ENCODE assay signal across 11 cellular contexts in the genomic region with DNA sequence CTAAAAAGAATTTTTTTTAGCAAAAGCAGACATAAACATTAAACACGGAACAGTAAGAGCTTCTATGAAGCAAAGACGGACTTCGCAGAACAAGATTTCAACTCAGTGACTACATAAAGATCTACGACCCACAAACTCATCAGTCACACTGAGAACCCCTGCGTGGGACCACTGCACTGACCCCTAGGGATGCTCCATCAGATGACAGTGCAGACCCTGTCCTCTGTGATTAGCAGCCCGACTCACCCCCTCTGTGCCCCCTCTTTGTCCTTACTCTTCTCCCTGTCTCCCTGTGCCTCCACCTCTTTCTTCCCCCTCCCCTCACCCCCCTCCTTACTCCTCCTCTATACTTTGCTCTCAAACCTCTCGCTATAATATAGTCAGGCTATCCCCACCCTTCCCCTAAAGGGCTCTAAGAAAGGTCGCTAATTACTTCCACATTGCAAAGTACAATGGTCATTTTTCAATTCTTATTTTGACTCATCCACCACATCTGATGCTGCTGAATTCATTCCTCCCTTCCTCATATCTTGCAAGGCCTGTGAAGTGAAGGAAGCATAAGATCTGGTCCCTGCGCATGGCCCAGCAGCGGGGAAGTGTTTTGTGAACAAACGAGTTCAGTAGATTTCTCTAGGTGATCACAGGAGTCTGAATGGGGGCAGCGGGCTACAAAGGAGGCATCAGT.
DNase-seq lines count a peak whose midpoint lies in the region; TF ChIP-seq lines count a peak whose summit lies in the region.
"Had no signal": no experiment of that assay in that cellular context is flagged by ENCODE, and none has a peak within 500 bp of the region (broad histone marks: within the 10 kb centered on the region; RNA-seq: fewer than 3 reads in every experiment).

No MANE protein-coding gene starts in this region.

- H3K4me3 ChIP-seq in HEK293 (ENCODE audit: low read depth, low read length): no peak overlapping the region
- H3K4me3 ChIP-seq in SK-N-SH (ENCODE audit: low read depth in 2 of 2, low read length in 1 of 2): no peak overlapping the region
- no peak overlapping the region for H3K4me3 ChIP-seq in fibroblast of mammary gland (ENCODE audit: control insufficient read depth, low read depth, low read length)
- no peak overlapping the region for H3K4me3 ChIP-seq in WERI-Rb-1 (ENCODE audit: low read depth, low read length)
- H3K4me3 ChIP-seq: smooth muscle cell had no signal

- peak overlapping the region; percentile 32; the same call in 1 of the 2 replicates for H3K9ac ChIP-seq in SK-N-SH

- no peaks in the 10 kb centered on the region for H3K27me3 ChIP-seq in SK-N-SH (ENCODE audit: insufficient read depth)
- H3K27me3 ChIP-seq in WERI-Rb-1 (ENCODE audit: insufficient read depth, low read depth, severe bottlenecking): no peaks in the 10 kb centered on the region

- no peaks in the 10 kb centered on the region for H3K9me2 ChIP-seq in SK-N-SH

- peak; percentile 4 for DNase-seq in SK-N-SH
- peak; percentile 79 for DNase-seq in fibroblast of mammary gland (ENCODE audit: low read depth)
- no peak for DNase-seq in substantia nigra (lab: John Stamatoyannopoulos, UW)
- no peak for DNase-seq in WERI-Rb-1
- no peak for DNase-seq in COR-L47 (lab: John Stamatoyannopoulos, UW)
- DNase-seq in NCI-H446 treated with DMSO at 0.1 percent for 48 hours (lab: John Stamatoyannopoulos, UW): no peak
- DNase-seq: activated CD4-positive, alpha-beta T cell treated with anti-CD3 and anti-CD28 coated beads for 36 hours; KBM-7; NCI-H2029 had no signal

- peak overlapping the region; percentile 51 for H3K4me2 ChIP-seq in SK-N-SH
- H3K4me2 ChIP-seq: smooth muscle cell had no signal

- peak in 1 of 2 experiments; percentile 32; a peak in 1 of 4 replicates for TF ChIP-seq EP300 in SK-N-SH (IDR thresholded peaks at IDR 0.05; ENCODE audit: borderline replicate concordance in 1 of 2, low read depth in 1 of 2, low read length in 1 of 2)

- H3K79me2 ChIP-seq in SK-N-SH (ENCODE audit: insufficient read depth): no peaks in the 10 kb centered on the region

- TF ChIP-seq RAD21 in SK-N-SH (IDR thresholded peaks at IDR 0.05; ENCODE audit: low read length): no peak

- peaks cover 11% of the 10 kb centered on the region for H3F3A ChIP-seq in SK-N-SH (replicated peaks; ENCODE audit: insufficient read depth)

- TF ChIP-seq CTCF in HEK293 (tag by site-specific recombination; IDR thresholded peaks at IDR 0.05) (no peak), SK-N-SH (IDR thresholded peaks at IDR 0.05) (no peak), fibroblast of mammary gland (conservative IDR thresholded peaks at IDR 0.05; ENCODE audit: control insufficient read depth, insufficient read depth, low read depth, low read length) (no peak), WERI-Rb-1 (IDR thresholded peaks at IDR 0.05; ENCODE audit: low read depth, low read length) (no peak)

- WGBS in SK-N-SH (ENCODE audit: low lambda C conversion rate): 74% methylated on average over 12 of the region's 12 CpGs

- H3K9me3 ChIP-seq in HEK293 (ENCODE audit: control insufficient read depth, insufficient read depth, low read depth, low read length) (no peaks in the 10 kb centered on the region), SK-N-SH (no peaks in the 10 kb centered on the region), WERI-Rb-1 (ENCODE audit: severe bottlenecking) (no peaks in the 10 kb centered on the region)

- H2AFZ ChIP-seq in SK-N-SH (ENCODE audit: low read depth): no peak overlapping the region

- peaks cover 5% of the 10 kb centered on the region for H3K4me1 ChIP-seq in HEK293 (ENCODE audit: control insufficient read depth, insufficient read depth, low read length)
- H3K4me1 ChIP-seq in SK-N-SH (ENCODE audit: control insufficient read depth in 1 of 2, insufficient read depth in 2 of 2, low read depth in 1 of 2, low read length in 1 of 2): peaks cover 0 to 11% of the 10 kb centered on the region in 2 experiments; a peak in 2 of 4 replicates

- no peaks in the 10 kb centered on the region for H4K20me1 ChIP-seq in SK-N-SH (ENCODE audit: insufficient read depth)

- POLR2A ChIA-PET in HEK293 (lab: Yijun Ruan, JAX) (no interaction called here), SK-N-SH (lab: Yijun Ruan, JAX) (no interaction called here)

- CTCF ChIA-PET in HEK293 (lab: Yijun Ruan, JAX): no interaction called here
- CTCF ChIA-PET in SK-N-SH (lab: Yijun Ruan, JAX): interaction anchor here (1.4 to 1.5 kb wide), 2 partner anchors 16 to 51 kb away, joined by 4 to 5 read pairs; no protein-coding TSS in a partner anchor

- H3K36me3 ChIP-seq in HEK293 (ENCODE audit: control insufficient read depth in 2 of 2, insufficient read depth in 1 of 2, low read length in 2 of 2) (no peaks in the 10 kb centered on the region), SK-N-SH (replicated peaks in 1 of 2; ENCODE audit: control insufficient read depth in 1 of 2, insufficient read depth in 2 of 2, low read length in 1 of 2) (peaks cover 0 to 11% of the 10 kb centered on the region in 2 experiments), WERI-Rb-1 (no peaks in the 10 kb centered on the region)

- H3K27ac ChIP-seq in HEK293 (ENCODE audit: extremely low read depth, low read depth, low read length) (no peak overlapping the region), SK-N-SH (ENCODE audit: low read depth in 2 of 2, low read length in 1 of 2) (peak overlapping the region in 1 of 2 experiments; percentile 86; a peak in 2 of 4 replicates), substantia nigra (ENCODE audit: low read depth, low read length, poor library complexity, severe bottlenecking) (peak overlapping the region; percentile 66), WERI-Rb-1 (no peak overlapping the region)

TF ChIP-seq in HEK293, 187 proteins besides CTCF, POLR2A, EP300 and RAD21:
- no peak for TF ChIP-seq ZNF501 (tag by site-specific recombination; IDR thresholded peaks at IDR 0.05)
- no peak for TF ChIP-seq ZNF555 (tag by site-specific recombination; conservative IDR thresholded peaks at IDR 0.05)
- TF ChIP-seq, protein P1, sequence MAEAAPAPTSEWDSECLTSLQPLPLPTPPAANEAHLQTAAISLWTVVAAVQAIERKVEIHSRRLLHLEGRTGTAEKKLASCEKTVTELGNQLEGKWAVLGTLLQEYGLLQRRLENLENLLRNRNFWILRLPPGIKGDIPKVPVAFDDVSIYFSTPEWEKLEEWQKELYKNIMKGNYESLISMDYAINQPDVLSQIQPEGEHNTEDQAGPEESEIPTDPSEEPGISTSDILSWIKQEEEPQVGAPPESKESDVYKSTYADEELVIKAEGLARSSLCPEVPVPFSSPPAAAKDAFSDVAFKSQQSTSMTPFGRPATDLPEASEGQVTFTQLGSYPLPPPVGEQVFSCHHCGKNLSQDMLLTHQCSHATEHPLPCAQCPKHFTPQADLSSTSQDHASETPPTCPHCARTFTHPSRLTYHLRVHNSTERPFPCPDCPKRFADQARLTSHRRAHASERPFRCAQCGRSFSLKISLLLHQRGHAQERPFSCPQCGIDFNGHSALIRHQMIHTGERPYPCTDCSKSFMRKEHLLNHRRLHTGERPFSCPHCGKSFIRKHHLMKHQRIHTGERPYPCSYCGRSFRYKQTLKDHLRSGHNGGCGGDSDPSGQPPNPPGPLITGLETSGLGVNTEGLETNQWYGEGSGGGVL (tag by site-specific recombination; IDR thresholded peaks at IDR 0.05): peak; percentile 38; the same call in 1 of the 2 replicates
- TF ChIP-seq ZNF157 (tag by site-specific recombination; IDR thresholded peaks at IDR 0.05): no peak

TF ChIP-seq in SK-N-SH, 30 proteins besides CTCF, POLR2A, EP300 and RAD21:
- no peak for TF ChIP-seq POLR2AphosphoS5 (IDR thresholded peaks at IDR 0.05; ENCODE audit: low read depth, low read length)
- TF ChIP-seq FOSL2 (IDR thresholded peaks at IDR 0.05; ENCODE audit: borderline replicate concordance, low read depth): peak; percentile 80
- TF ChIP-seq TCF12 (IDR thresholded peaks at IDR 0.05): peak; percentile 93
- TF ChIP-seq JUND (IDR thresholded peaks at IDR 0.05): peak; percentile 73
- TF ChIP-seq TEAD4 (IDR thresholded peaks at IDR 0.05; ENCODE audit: borderline replicate concordance, insufficient read depth): no peak
- TF ChIP-seq, protein P2, sequence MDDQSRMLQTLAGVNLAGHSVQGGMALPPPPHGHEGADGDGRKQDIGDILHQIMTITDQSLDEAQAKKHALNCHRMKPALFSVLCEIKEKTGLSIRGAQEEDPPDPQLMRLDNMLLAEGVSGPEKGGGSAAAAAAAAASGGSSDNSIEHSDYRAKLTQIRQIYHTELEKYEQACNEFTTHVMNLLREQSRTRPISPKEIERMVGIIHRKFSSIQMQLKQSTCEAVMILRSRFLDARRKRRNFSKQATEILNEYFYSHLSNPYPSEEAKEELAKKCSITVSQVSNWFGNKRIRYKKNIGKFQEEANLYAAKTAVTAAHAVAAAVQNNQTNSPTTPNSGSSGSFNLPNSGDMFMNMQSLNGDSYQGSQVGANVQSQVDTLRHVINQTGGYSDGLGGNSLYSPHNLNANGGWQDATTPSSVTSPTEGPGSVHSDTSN (IDR thresholded peaks at IDR 0.05): peak; percentile 74
- TF ChIP-seq, protein P3, sequence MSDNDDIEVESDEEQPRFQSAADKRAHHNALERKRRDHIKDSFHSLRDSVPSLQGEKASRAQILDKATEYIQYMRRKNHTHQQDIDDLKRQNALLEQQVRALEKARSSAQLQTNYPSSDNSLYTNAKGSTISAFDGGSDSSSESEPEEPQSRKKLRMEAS (IDR thresholded peaks at IDR 0.05; ENCODE audit: low read depth): 0 out of 2 replicates have a peak, but pooled peaks have one; percentile 13
- peak; percentile 43; the same call in 1 of the 2 replicates for TF ChIP-seq NRF1 (IDR thresholded peaks at IDR 0.05; ENCODE audit: low read depth, low read length)
- TF ChIP-seq NFIC (IDR thresholded peaks at IDR 0.05; ENCODE audit: borderline replicate concordance): peak; percentile 7; the same call in 1 of the 2 replicates
- TF ChIP-seq FOXJ3 (CRISPR knock-in tag; IDR thresholded peaks at IDR 0.05): no peak
- TF ChIP-seq RCOR1 (IDR thresholded peaks at IDR 0.05; ENCODE audit: low read length): no peak
- TF ChIP-seq, protein P4, sequence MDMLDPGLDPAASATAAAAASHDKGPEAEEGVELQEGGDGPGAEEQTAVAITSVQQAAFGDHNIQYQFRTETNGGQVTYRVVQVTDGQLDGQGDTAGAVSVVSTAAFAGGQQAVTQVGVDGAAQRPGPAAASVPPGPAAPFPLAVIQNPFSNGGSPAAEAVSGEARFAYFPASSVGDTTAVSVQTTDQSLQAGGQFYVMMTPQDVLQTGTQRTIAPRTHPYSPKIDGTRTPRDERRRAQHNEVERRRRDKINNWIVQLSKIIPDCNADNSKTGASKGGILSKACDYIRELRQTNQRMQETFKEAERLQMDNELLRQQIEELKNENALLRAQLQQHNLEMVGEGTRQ (IDR thresholded peaks at IDR 0.05; ENCODE audit: borderline replicate concordance, low read depth, low read length): no peak
- TF ChIP-seq YY1 (IDR thresholded peaks at IDR 0.05; ENCODE audit: low read depth): no peak
TF ChIP-seq in SK-N-SH: peak in this region for 7.

Comparison
In these comparisons a context has a peak if more than half of its experiments do, and no peak if none do; other contexts are left out.
1. DNase-seq: peak in SK-N-SH (single experiment) and fibroblast of mammary gland (single experiment); none in substantia nigra (0 of 49), WERI-Rb-1 (single experiment), COR-L47 (single experiment) and NCI-H446 treated with DMSO at 0.1 percent for 48 hours (single experiment).